Comparison of ENCODE assay signal across 9 cellular contexts in genomic region chr11:70012134-70012733, GRCh38.
"Had no signal": no experiment of that assay in that cellular context is flagged by ENCODE, and none has a peak within 500 bp of the region (broad histone marks: within the 10 kb centered on the region; RNA-seq: fewer than 3 reads in every experiment).

No MANE protein-coding gene starts in this region.

- H3K9ac ChIP-seq: GM23248, KMS-11 had no signal

- H3K27ac ChIP-seq: GM23248, KMS-11 had no signal

- H3K4me3 ChIP-seq: GM23248 had no signal

- H2AFZ ChIP-seq: GM23248 had no signal

- H3K4me2 ChIP-seq: KMS-11 had no signal

- DNase-seq: GM23248, GOT3, H9, HCEC 1CT, HFFc6, KBM-7 had no signal

- FAIRE-seq: H54, HepG2 had no signal

- ATAC-seq: HepG2 had no signal
